ENCODE assay signal across 28 cellular contexts in the genomic region with DNA sequence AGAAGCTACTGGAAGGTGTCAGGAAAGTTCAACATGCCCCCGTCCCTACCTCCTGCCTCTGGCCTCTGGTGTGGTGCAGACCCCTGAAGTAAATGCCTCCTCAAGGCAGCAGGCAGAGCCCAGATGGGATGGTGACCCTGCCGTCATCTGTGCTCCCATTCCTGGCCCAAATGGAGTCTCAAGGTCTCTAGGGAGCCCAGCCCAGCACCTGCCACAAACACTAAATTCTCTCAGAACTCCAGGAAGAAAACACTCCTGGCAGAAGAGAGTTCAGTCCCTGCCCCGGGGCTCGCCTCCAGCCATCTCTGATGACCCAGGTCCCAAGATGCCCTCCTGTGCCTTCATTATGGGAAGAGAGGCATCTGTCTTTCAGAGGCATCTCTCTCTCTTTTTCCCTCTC.
"Had no signal": no experiment of that assay in that cellular context is flagged by ENCODE, and none has a peak within 500 bp of the region (broad histone marks: within the 10 kb centered on the region; RNA-seq: fewer than 3 reads in every experiment).

No MANE protein-coding gene starts in this region.

- H3K4me1 Mint-ChIP-seq: activated CD4-positive, alpha-beta T cell treated with anti-CD3 and anti-CD28 coated beads, Interleukin-2, amount 10 ng/mL, durations not matched to agents 7 days and 5 days; activated T-helper 17 cell treated with anti-CD3 and anti-CD28 coated beads, Interleukin-2, amount 50 U/mL, for 72 hours had no signal

- ATAC-seq: activated CD8-positive, alpha-beta T cell treated with anti-CD3 and anti-CD28 coated beads for 36 hours; activated T-cell treated with anti-CD3 and anti-CD28 coated beads, Interleukin-2, amount 50 U/mL, for 4 hours; activated T-helper 17 cell treated with anti-CD3 and anti-CD28 coated beads, Interleukin-2, amount 50 U/mL, for 72 hours; esophagus mucosa; heart left ventricle had no signal

- H3K36me3 ChIP-seq: heart left ventricle had no signal

- H3K36me3 Mint-ChIP-seq: activated naive CD8-positive, alpha-beta T cell had no signal

- H3K27me3 ChIP-seq: dorsolateral prefrontal cortex had no signal

- H3K4me3 ChIP-seq: coronary artery, dorsolateral prefrontal cortex, heart left ventricle had no signal

- H3K9me3 Mint-ChIP-seq: activated CD4-positive, alpha-beta T cell treated with anti-CD3 and anti-CD28 coated beads, Interleukin-2, amount 10 ng/mL, durations not matched to agents 7 days and 5 days; activated CD8-positive, alpha-beta T cell treated with anti-CD3 and anti-CD28 coated beads for 36 hours; activated T-cell treated with anti-CD3 and anti-CD28 coated beads, Interleukin-2, amount 50 U/mL, for 4 hours; activated T-helper 17 cell treated with anti-CD3 and anti-CD28 coated beads, Interleukin-2, amount 50 U/mL, for 72 hours; dendritic cell treated with granulocyte-macrophage colony-stimulating factor and Interleukin-4, amounts not matched to agents 40 ng/mL and 50 ng/mL, for 4 days; endodermal cell had no signal

- H3K4me3 Mint-ChIP-seq: activated CD4-positive, alpha-beta T cell treated with anti-CD3 and anti-CD28 coated beads, Interleukin-2, amount 10 ng/mL, durations not matched to agents 7 days and 5 days; activated CD8-positive, alpha-beta T cell treated with anti-CD3 and anti-CD28 coated beads for 36 hours; activated naive CD8-positive, alpha-beta T cell; activated T-cell treated with anti-CD3 and anti-CD28 coated beads, Interleukin-2, amount 50 U/mL, for 4 hours; activated T-helper 17 cell treated with anti-CD3 and anti-CD28 coated beads, Interleukin-2, amount 50 U/mL, for 72 hours; dendritic cell treated with granulocyte-macrophage colony-stimulating factor and Interleukin-4, amounts not matched to agents 40 ng/mL and 50 ng/mL, for 4 days; endodermal cell had no signal

- H3K4me1 ChIP-seq: heart left ventricle had no signal

- H3K27ac Mint-ChIP-seq: activated CD4-positive, alpha-beta T cell treated with anti-CD3 and anti-CD28 coated beads, Interleukin-2, amount 10 ng/mL, durations not matched to agents 7 days and 5 days; activated CD8-positive, alpha-beta T cell treated with anti-CD3 and anti-CD28 coated beads for 36 hours; activated naive CD8-positive, alpha-beta T cell; activated T-helper 17 cell treated with anti-CD3 and anti-CD28 coated beads, Interleukin-2, amount 50 U/mL, for 72 hours; dendritic cell treated with granulocyte-macrophage colony-stimulating factor and Interleukin-4, amounts not matched to agents 40 ng/mL and 50 ng/mL, for 4 days; endodermal cell had no signal

- FAIRE-seq: astrocyte, frontal cortex had no signal

- H3K27ac ChIP-seq: coronary artery, dorsolateral prefrontal cortex, heart left ventricle had no signal

- DNase-seq: activated CD4-positive, alpha-beta T cell treated with anti-CD3 and anti-CD28 coated beads for 1 hour; activated CD4-positive, alpha-beta T cell treated with anti-CD3 and anti-CD28 coated beads for 4 hours; activated CD4-positive, alpha-beta T cell treated with anti-CD3 and anti-CD28 coated beads, Interleukin-2, amount 10 ng/mL, durations not matched to agents 7 days and 5 days; activated CD4-positive, alpha-beta T cell treated with anti-CD3 and anti-CD28 coated beads, Interleukin-2, amount 50 U/mL, for 4 hours; activated CD8-positive, alpha-beta memory T cell treated with anti-CD3 and anti-CD28 coated beads for 24 hours; activated CD8-positive, alpha-beta T cell treated with anti-CD3 and anti-CD28 coated beads for 36 hours; activated effector memory CD4-positive, alpha-beta T cell treated with Interleukin-2 at 50 U/mL for 16 hours; activated gamma-delta T cell treated with Interleukin-2 at 50 U/mL for 16 hours; activated naive CD4-positive, alpha-beta T cell treated with anti-CD3 and anti-CD28 coated beads, Interleukin-2, amount 50 U/mL, for 16 hours; activated naive CD4-positive, alpha-beta T cell treated with Interleukin-2 at 50 U/mL for 16 hours; activated T-cell treated with anti-CD3 and anti-CD28 coated beads, Interleukin-2, amount 50 U/mL, for 4 hours; amniotic stem cell; anterior cingulate cortex; central memory CD4-positive, alpha-beta T cell; cerebellar nuclear complex; dorsolateral prefrontal cortex; effector memory CD4-positive, alpha-beta T cell; endodermal cell; foreskin fibroblast; heart left ventricle; T-helper 2 cell had no signal

- H3K9me3 ChIP-seq: heart left ventricle had no signal
